In the genomic region with DNA sequence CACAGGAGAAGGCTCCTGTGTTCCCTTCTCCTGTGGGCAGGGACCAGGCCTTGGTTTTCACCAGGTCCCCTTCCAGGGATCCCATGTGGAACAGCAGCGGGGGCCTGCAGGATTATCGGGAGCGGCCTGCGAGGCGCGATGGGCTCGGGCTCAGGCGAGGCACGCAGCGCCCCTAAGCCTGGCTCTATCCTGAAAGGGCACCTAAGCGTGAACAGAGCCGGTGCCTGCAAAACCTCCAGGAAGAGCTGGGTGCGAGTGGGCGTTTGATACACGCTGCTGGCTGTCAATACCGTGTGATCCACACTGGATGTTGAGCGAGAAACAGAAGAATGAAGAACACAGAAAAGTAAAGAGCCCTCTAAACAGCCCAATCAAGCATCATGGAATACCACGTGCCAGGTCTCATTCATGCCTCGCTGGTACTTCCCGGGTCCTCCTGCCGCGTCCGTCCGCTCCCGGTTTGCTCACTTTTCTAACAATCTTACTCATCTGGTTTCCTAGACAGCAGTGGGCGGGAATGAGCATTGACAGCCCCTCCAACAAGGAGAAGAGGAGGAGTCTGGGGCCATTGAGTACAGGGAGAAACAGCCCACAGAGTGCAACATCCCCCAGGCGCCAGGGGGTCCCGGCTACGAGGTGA, we compare ENCODE assay signal across 14 cellular contexts. TPM values are rescaled to one million over a fixed set of nuclear protein-coding genes. Genes with fewer than 3 reads are reported as not detected.
A peak's percentile ranks its signal among the peaks of the same experiment; 100 is the strongest.
DNase-seq lines count a peak whose midpoint lies in the region; ATAC-seq and TF ChIP-seq lines count a peak whose summit lies in the region.
"Had no signal": no experiment of that assay in that cellular context is flagged by ENCODE, and none has a peak within 500 bp of the region (broad histone marks: within the 10 kb centered on the region; RNA-seq: fewer than 3 reads in every experiment).

No MANE protein-coding gene starts in this region.

- ATAC-seq in heart right ventricle: no peak

- H3K4me1 ChIP-seq in ascending aorta (peaks cover 42 to 74% of the 10 kb centered on the region in 2 donors), heart right ventricle (peaks cover 18 to 91% (median 76%) of the 10 kb centered on the region in 9 donors), osteoblast (ENCODE audit: insufficient read depth, low read length) (peaks cover 46% of the 10 kb centered on the region)

- H3K36me3 ChIP-seq in ascending aorta (peaks cover 0 to 2% of the 10 kb centered on the region in 2 donors), heart right ventricle (peaks cover 0 to 16% (median 0%) of the 10 kb centered on the region in 9 donors), osteoblast (ENCODE audit: insufficient read depth, low read length) (peaks cover 5% of the 10 kb centered on the region)
- H3K36me3 ChIP-seq: WERI-Rb-1 had no signal

- WGBS in heart right ventricle, 2 donors: 90% methylated on average over 29 of the region's 29 CpGs

- peaks cover 97% of the 10 kb centered on the region for H3K79me2 ChIP-seq in osteoblast (ENCODE audit: insufficient read depth, low read length)

- H3K27me3 ChIP-seq in ascending aorta (no peaks in the 10 kb centered on the region), heart right ventricle (no peaks in the 10 kb centered on the region), osteoblast (ENCODE audit: insufficient read depth, low read length) (no peaks in the 10 kb centered on the region)
- H3K27me3 ChIP-seq: dorsolateral prefrontal cortex, testis had no signal

- H3K27ac ChIP-seq in ascending aorta (peak overlapping the region; percentile 88 to 91), heart right ventricle (peak overlapping the region in 8 of 10 donors; percentile 12 to 85 (median 62)), osteoblast (ENCODE audit: low read depth, low read length) (peak overlapping the region; percentile 92)
- H3K27ac ChIP-seq: SK-N-MC, WERI-Rb-1 had no signal

- H3K9me3 ChIP-seq in ascending aorta (no peaks in the 10 kb centered on the region), heart right ventricle (no peaks in the 10 kb centered on the region), osteoblast (ENCODE audit: low read depth, low read length) (no peaks in the 10 kb centered on the region)
- H3K9me3 ChIP-seq: testis had no signal

- peaks cover 62% of the 10 kb centered on the region for H4K20me1 ChIP-seq in osteoblast (ENCODE audit: insufficient read depth, low read length)

- TF ChIP-seq CTCF in ascending aorta (IDR thresholded peaks at IDR 0.05): no peak
- TF ChIP-seq CTCF in heart right ventricle (IDR thresholded peaks at IDR 0.05): no peak
- no peak for TF ChIP-seq CTCF in osteoblast (IDR thresholded peaks at IDR 0.05; ENCODE audit: extremely low read depth, low read depth, low read length)

- DNase-seq in Ammon's horn (ENCODE audit: low spot score) (peak; percentile 24), ascending aorta (ENCODE audit: low spot score in 2 of 2) (no peak), heart right ventricle (peak in 1 of 2 donors; percentile 8), osteoblast (ENCODE audit: insufficient read length, low spot score, missing footprints) (peak; percentile 93), NCI-H345 (lab: John Stamatoyannopoulos, UW) (no peak), NCI-H524 (lab: John Stamatoyannopoulos, UW) (no peak), CD1c-positive myeloid dendritic cell (ENCODE audit: extremely low spot score) (no peak)
- no peak for DNase-seq in activated CD8-positive, alpha-beta memory T cell treated with anti-CD3 and anti-CD28 coated beads, Interleukin-2, amount 50 U/mL, for 48 hours
- DNase-seq: activated CD8-positive, alpha-beta memory T cell treated with anti-CD3 and anti-CD28 coated beads, Interleukin-2, amount 50 U/mL, for 4 hours; activated naive CD8-positive, alpha-beta T cell treated with anti-CD3 and anti-CD28 coated beads for 36 hours; WERI-Rb-1 had no signal

- H3K4me2 ChIP-seq in osteoblast (ENCODE audit: insufficient read depth, low read length): peak overlapping the region; percentile 67

- H3K4me3 ChIP-seq in ascending aorta (no peak overlapping the region), heart right ventricle (no peak overlapping the region), osteoblast (ENCODE audit: insufficient read depth, low read length) (no peak overlapping the region)
- H3K4me3 ChIP-seq: SK-N-MC, testis had no signal

- H2AFZ ChIP-seq in osteoblast (ENCODE audit: low read length): no peak overlapping the region

- intact Hi-C loops in ascending aorta (cut with DNase I) (no loop called here), heart right ventricle (cut with DNase I) (loop anchor here in 1 of 10 donors (10.0 kb wide), 1 partner anchor 118 kb away; no protein-coding TSS in a partner anchor)

RNA-seq across cellular contexts. Expression of a gene that starts 12.5 kb away (rescaled TPM):
- total RNA-seq in ascending aorta: 92.0 TPM
- total RNA-seq in heart right ventricle: 10 to 100 TPM; 12.7 to 18.2 (median 15.5) TPM
- 10 to 100 TPM; 10.4 to 18.7 TPM for polyA plus RNA-seq in heart right ventricle
- total RNA-seq in osteoblast: 46.0 and 49.9 TPM in 2 replicates

Comparison
In these comparisons a context has a peak if more than half of its experiments do, and no peak if none do; other contexts are left out.
1. DNase-seq: peak in Ammon's horn (single experiment) and osteoblast (single experiment); none in ascending aorta (0 of 2), activated CD8-positive, alpha-beta memory T cell treated with anti-CD3 and anti-CD28 coated beads, Interleukin-2, amount 50 U/mL, for 48 hours (single experiment), NCI-H345 (single experiment), NCI-H524 (0 of 2) and CD1c-positive myeloid dendritic cell (single experiment).
2. Peak in every context shown above with its lines, with median percentiles within 50 percentile points of each other: H3K27ac ChIP-seq.